8 cellular contexts compared by ENCODE assay signal in genomic region chr1:169460193-169460833, GRCh38. TPM values are rescaled to one million over a fixed set of nuclear protein-coding genes. Genes with fewer than 3 reads are reported as not detected.
DNase-seq lines count a peak whose midpoint lies in the region; ATAC-seq and TF ChIP-seq lines count a peak whose summit lies in the region.

No MANE protein-coding gene starts in this region.

- H3K4me3 Mint-ChIP-seq in CD4-positive, CD25-positive, alpha-beta regulatory T cell = peak overlapping the region; percentile 48 to 80 (median 64)
- peak overlapping the region; percentile 44 for H3K4me3 Mint-ChIP-seq in T-helper 2 cell treated with Interferon-gamma antibody and Interleukin-4, amounts not matched to agents 5 μg/mL and 100 μg/mL, for 36 hours

- ATAC-seq in CD4-positive, CD25-positive, alpha-beta regulatory T cell (ENCODE audit: low read depth in 2 of 2) = no peak

- H3K27me3 ChIP-seq in CD4-positive, CD25-positive, alpha-beta regulatory T cell (ENCODE audit: control insufficient read depth, insufficient read depth, low read length) = peaks cover 7% of the 10 kb centered on the region
- H3K27me3 ChIP-seq in fibroblast of lung (ENCODE audit: control insufficient read depth, insufficient read depth, low read length) = no peaks in the 10 kb centered on the region
- H3K27me3 ChIP-seq in neutrophil = no peaks in the 10 kb centered on the region

- no peaks in the 10 kb centered on the region for H4K20me1 ChIP-seq in fibroblast of lung (ENCODE audit: control insufficient read depth, extremely low read depth, insufficient read depth, low read length)

- no peak overlapping the region for H3K9ac ChIP-seq in fibroblast of lung (ENCODE audit: insufficient read depth, low read length)

- H3K9me3 Mint-ChIP-seq in CD4-positive, CD25-positive, alpha-beta regulatory T cell = peaks cover 0 to 12% (median 4%) of the 10 kb centered on the region in 7 donors
- H3K9me3 Mint-ChIP-seq in T-helper 2 cell treated with Interferon-gamma antibody and Interleukin-4, amounts not matched to agents 5 μg/mL and 100 μg/mL, for 36 hours = peaks cover 23% of the 10 kb centered on the region

- peak overlapping the region; percentile 66 for H2AFZ ChIP-seq in fibroblast of lung (ENCODE audit: low read length)

- H3K79me2 ChIP-seq in fibroblast of lung (ENCODE audit: control insufficient read depth, insufficient read depth, low read length) = no peaks in the 10 kb centered on the region

- peak overlapping the region; percentile 79 for H3K4me3 ChIP-seq in CD4-positive, CD25-positive, alpha-beta regulatory T cell (ENCODE audit: low read depth, low read length)
- H3K4me3 ChIP-seq in fibroblast of lung (replicated peaks in 1 of 4; ENCODE audit: control extremely low read depth in 1 of 4, insufficient read depth in 1 of 4, low read depth in 3 of 4, low read length in 4 of 4) (peak overlapping the region; percentile 22 to 53 (median 40)), neutrophil (ENCODE audit: low read depth in 1 of 2, low read length in 1 of 2) (peak overlapping the region; percentile 71 to 74)

- H3K36me3 ChIP-seq in CD4-positive, CD25-positive, alpha-beta regulatory T cell (ENCODE audit: control insufficient read depth, insufficient read depth, low read length) = no peaks in the 10 kb centered on the region
- H3K36me3 ChIP-seq in fibroblast of lung (ENCODE audit: control insufficient read depth, insufficient read depth, low read length) = no peaks in the 10 kb centered on the region
- H3K36me3 ChIP-seq in neutrophil = no peaks in the 10 kb centered on the region

- no peak for TF ChIP-seq CTCF in fibroblast of lung (conservative IDR thresholded peaks at IDR 0.05 in 1 of 2, IDR thresholded peaks at IDR 0.05 in 1 of 2; ENCODE audit: low read depth in 1 of 2, low read length in 2 of 2)
- TF ChIP-seq CTCF in neutrophil (IDR thresholded peaks at IDR 0.05) = no peak

- peak overlapping the region in 1 of 3 donors; percentile 16 for H3K27ac Mint-ChIP-seq in CD4-positive, CD25-positive, alpha-beta regulatory T cell
- peak overlapping the region; percentile 82 for H3K27ac Mint-ChIP-seq in T-helper 2 cell treated with Interferon-gamma antibody and Interleukin-4, amounts not matched to agents 5 μg/mL and 100 μg/mL, for 36 hours

- peak overlapping the region; percentile 90 for H3K4me2 ChIP-seq in fibroblast of lung (ENCODE audit: extremely low read depth, insufficient read depth, low read length)

- peak in 2 of 3 donors; percentile 6 to 72 for DNase-seq in CD4-positive, CD25-positive, alpha-beta regulatory T cell
- peak; percentile 37 for DNase-seq in T-helper 2 cell treated with Interferon-gamma antibody and Interleukin-4, amounts not matched to agents 5 μg/mL and 100 μg/mL, for 36 hours (ENCODE audit: low spot score)
- DNase-seq in fibroblast of lung (ENCODE audit: low read depth in 2 of 2) = peak; percentile 43 to 80
- no peak for DNase-seq in C1 segment of cervical spinal cord (lab: John Stamatoyannopoulos, UW)
- DNase-seq in HK-2 (ENCODE audit: unreplicated experiment) = no peak
- DNase-seq in GF-D8 (lab: John Stamatoyannopoulos, UW) = no peak
- no peak for DNase-seq in cerebellar cortex (ENCODE audit: low spot score)

- no peaks in the 10 kb centered on the region for H3K4me1 ChIP-seq in CD4-positive, CD25-positive, alpha-beta regulatory T cell (ENCODE audit: control insufficient read depth, insufficient read depth, low read length, poor library complexity, severe bottlenecking)
- H3K4me1 ChIP-seq in fibroblast of lung (ENCODE audit: control insufficient read depth, extremely low read depth, insufficient read depth, low read length) (peaks cover 4% of the 10 kb centered on the region), neutrophil (ENCODE audit: control insufficient read depth in 1 of 2, insufficient read depth in 1 of 2, low read depth in 1 of 2, low read length in 1 of 2) (peaks cover 15 to 30% of the 10 kb centered on the region in 2 experiments)

- peaks cover 16 to 19% of the 10 kb centered on the region in 2 experiments for H3K9me3 ChIP-seq in CD4-positive, CD25-positive, alpha-beta regulatory T cell (ENCODE audit: control insufficient read depth in 2 of 2, low read length in 2 of 2)
- H3K9me3 ChIP-seq in fibroblast of lung (ENCODE audit: control insufficient read depth, insufficient read depth, low read depth, low read length) (no peaks in the 10 kb centered on the region), neutrophil (no peaks in the 10 kb centered on the region)

- no peak overlapping the region for H3K27ac ChIP-seq in CD4-positive, CD25-positive, alpha-beta regulatory T cell (ENCODE audit: insufficient read depth, low read length, poor library complexity, severe bottlenecking)
- no peak overlapping the region for H3K27ac ChIP-seq in fibroblast of lung (ENCODE audit: insufficient read depth, low read length)
- H3K27ac ChIP-seq in neutrophil = peak overlapping the region; percentile 89

- peaks cover 8 to 19% (median 15%) of the 10 kb centered on the region in 4 donors for H3K4me1 Mint-ChIP-seq in CD4-positive, CD25-positive, alpha-beta regulatory T cell
- peaks cover 24% of the 10 kb centered on the region for H3K4me1 Mint-ChIP-seq in T-helper 2 cell treated with Interferon-gamma antibody and Interleukin-4, amounts not matched to agents 5 μg/mL and 100 μg/mL, for 36 hours (ENCODE audit: low read depth)

- H3K27me3 Mint-ChIP-seq in CD4-positive, CD25-positive, alpha-beta regulatory T cell = peaks cover 24% of the 10 kb centered on the region
- H3K27me3 Mint-ChIP-seq in T-helper 2 cell treated with Interferon-gamma antibody and Interleukin-4, amounts not matched to agents 5 μg/mL and 100 μg/mL, for 36 hours (ENCODE audit: low read depth) = peaks cover 3% of the 10 kb centered on the region

- no peaks in the 10 kb centered on the region for H3K36me3 Mint-ChIP-seq in CD4-positive, CD25-positive, alpha-beta regulatory T cell
- H3K36me3 Mint-ChIP-seq in T-helper 2 cell treated with Interferon-gamma antibody and Interleukin-4, amounts not matched to agents 5 μg/mL and 100 μg/mL, for 36 hours (ENCODE audit: low read depth) = peaks cover 16% of the 10 kb centered on the region

RNA-seq across cellular contexts. Expression of gene SLC19A2, which starts 25.4 kb away (rescaled TPM):
- total RNA-seq in CD4-positive, CD25-positive, alpha-beta regulatory T cell = 4.3 TPM
- 1 to 10 TPM in 1 of 4 donors, under 1 TPM in 3; 0.48 to 1.2 (median 0.72) TPM for polyA plus RNA-seq in CD4-positive, CD25-positive, alpha-beta regulatory T cell
- total RNA-seq in fibroblast of lung = 8.5 and 8.9 TPM in 2 replicates
- polyA plus RNA-seq in fibroblast of lung = 4.5 and 5.2 TPM in 2 replicates
- 2.4 and 2.6 TPM in 2 replicates for polyA plus RNA-seq in fibroblast of lung (2012)
- polyA minus RNA-seq in fibroblast of lung (ENCODE audit: low replicate concordance) = 0.71 and 5.7 TPM in 2 replicates

RNA-seq across cellular contexts. Expression of gene CCDC181, which starts 33.0 kb away (rescaled TPM):
- not detected for total RNA-seq in CD4-positive, CD25-positive, alpha-beta regulatory T cell
- not detected for polyA plus RNA-seq in CD4-positive, CD25-positive, alpha-beta regulatory T cell
- total RNA-seq in fibroblast of lung = 0.66 and 0.77 TPM in 2 replicates
- 0.34 and 0.40 TPM in 2 replicates for polyA plus RNA-seq in fibroblast of lung
- polyA plus RNA-seq in fibroblast of lung (2012) = 0.26 and 0.31 TPM in 2 replicates
- polyA minus RNA-seq in fibroblast of lung (ENCODE audit: low replicate concordance) = not detected in 2 replicates

Comparison
In these comparisons a context has a peak if more than half of its experiments do, and no peak if none do; other contexts are left out.
1. DNase-seq: peak in CD4-positive, CD25-positive, alpha-beta regulatory T cell (2 of 3), T-helper 2 cell treated with Interferon-gamma antibody and Interleukin-4, amounts not matched to agents 5 μg/mL and 100 μg/mL, for 36 hours (single experiment) and fibroblast of lung (2 of 2); none in C1 segment of cervical spinal cord (0 of 14), HK-2 (single experiment), GF-D8 (single experiment) and cerebellar cortex (single experiment).
2. Peak in every context shown above with its lines, with median percentiles within 50 percentile points of each other: H3K4me3 ChIP-seq.